Comparison of ENCODE assay signal across 8 cellular contexts in genomic region chr1:101567582-101568189, GRCh38.
DNase-seq lines count a peak whose midpoint lies in the region; ATAC-seq and TF ChIP-seq lines count a peak whose summit lies in the region.

No MANE protein-coding gene starts in this region.

- peak; percentile 96 for TF ChIP-seq CTCF in retinal pigment epithelial cell (conservative IDR thresholded peaks at IDR 0.05; ENCODE audit: low read depth, low read length)

- no peak overlapping the region for H3K4me3 ChIP-seq in retinal pigment epithelial cell (ENCODE audit: low read length)

- ATAC-seq in GM18873 (IDR thresholded peaks at IDR 0.05; ENCODE audit: low FRiP score, unreplicated experiment) (peak; percentile 93), HG03045 (IDR thresholded peaks at IDR 0.05; ENCODE audit: unreplicated experiment) (peak; percentile 97)

- DNase-seq in CD1c-positive myeloid dendritic cell (ENCODE audit: extremely low spot score) (peak; percentile 48), NCI-H748 treated with DMSO at 0.1 percent for 48 hours (lab: John Stamatoyannopoulos, UW) (peak; percentile 33), activated T-cell treated with anti-CD3 and anti-CD28 coated beads for 1 hour (ENCODE audit: low read depth) (peak; percentile 38), fibroblast of peridontal ligament (ENCODE audit: extremely low read depth) (peak; percentile 28), retinal pigment epithelial cell (ENCODE audit: low read depth) (no peak), GDM1 (lab: John Stamatoyannopoulos, UW) (no peak)

Comparison
In these comparisons a context has a peak if more than half of its experiments do, and no peak if none do; other contexts are left out.
1. DNase-seq: peak in CD1c-positive myeloid dendritic cell (single experiment), NCI-H748 treated with DMSO at 0.1 percent for 48 hours (single experiment), activated T-cell treated with anti-CD3 and anti-CD28 coated beads for 1 hour (single experiment) and fibroblast of peridontal ligament (single experiment); none in retinal pigment epithelial cell (single experiment) and GDM1 (single experiment).